In the genomic region with DNA sequence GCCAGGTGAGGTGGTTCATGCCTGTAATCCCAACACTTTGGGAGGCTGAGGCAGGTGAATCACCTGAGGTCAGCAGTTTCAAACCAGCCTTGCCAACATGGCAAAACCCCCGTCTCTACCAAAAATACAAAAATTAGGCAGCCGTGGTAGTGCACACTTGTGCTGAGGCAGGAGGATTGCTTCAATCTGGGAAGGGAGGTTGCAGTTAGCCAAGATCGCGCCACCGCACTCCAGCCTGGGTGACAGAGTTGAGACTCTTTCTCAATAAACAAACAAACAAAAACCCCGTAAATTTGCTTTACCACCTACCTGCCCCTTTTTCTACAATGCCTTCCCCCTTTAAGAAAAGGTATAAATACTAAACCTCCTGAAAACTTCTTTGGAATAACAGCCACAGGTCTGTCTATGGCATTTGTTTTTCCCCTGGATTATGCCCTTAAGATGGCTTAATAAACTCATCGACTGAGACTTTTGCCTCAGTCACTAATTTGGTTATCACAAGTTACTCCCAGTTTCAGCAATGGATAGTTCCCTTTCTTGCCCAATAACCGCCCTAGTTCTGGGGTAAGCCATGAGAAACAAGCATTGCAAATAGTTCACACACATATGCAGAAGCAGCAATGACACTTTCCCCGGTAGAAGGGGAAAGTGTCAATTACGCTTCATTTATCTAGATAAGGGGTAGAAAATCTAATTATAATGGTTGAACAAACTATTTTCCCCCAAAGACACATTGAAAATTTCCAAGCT, we compare ENCODE assay signal across 11 cellular contexts. TPM values are rescaled to one million over a fixed set of nuclear protein-coding genes. Genes with fewer than 3 reads are reported as not detected.
DNase-seq lines count a peak whose midpoint lies in the region; ATAC-seq and TF ChIP-seq lines count a peak whose summit lies in the region.
"Had no signal": no experiment of that assay in that cellular context is flagged by ENCODE, and none has a peak within 500 bp of the region (broad histone marks: within the 10 kb centered on the region; RNA-seq: fewer than 3 reads in every experiment).

No MANE protein-coding gene starts in this region.

- no peaks in the 10 kb centered on the region for H3K9me3 ChIP-seq in CD4-positive, alpha-beta T cell (ENCODE audit: control insufficient read depth, low read length)
- H3K9me3 ChIP-seq in fibroblast of lung (ENCODE audit: control insufficient read depth, insufficient read depth, low read depth, low read length): no peaks in the 10 kb centered on the region
- H3K9me3 ChIP-seq: vagina had no signal

- peaks cover 85% of the 10 kb centered on the region for H3K4me1 Mint-ChIP-seq in CD4-positive, alpha-beta T cell (ENCODE audit: low read depth)
- peaks cover 39% of the 10 kb centered on the region for H3K4me1 Mint-ChIP-seq in osteocyte (ENCODE audit: unreplicated experiment)

- no peak for ATAC-seq in CD4-positive, alpha-beta T cell (ENCODE audit: poor library complexity)
- no peak for ATAC-seq in HG02884 (IDR thresholded peaks at IDR 0.05; ENCODE audit: unreplicated experiment)

- H3K27me3 ChIP-seq in CD4-positive, alpha-beta T cell (ENCODE audit: control insufficient read depth, insufficient read depth, low read length): no peaks in the 10 kb centered on the region
- no peaks in the 10 kb centered on the region for H3K27me3 ChIP-seq in fibroblast of lung (ENCODE audit: control insufficient read depth, insufficient read depth, low read length)
- H3K27me3 ChIP-seq: vagina had no signal

- no peaks in the 10 kb centered on the region for H3K79me2 ChIP-seq in fibroblast of lung (ENCODE audit: control insufficient read depth, insufficient read depth, low read length)

- H3K9ac ChIP-seq in fibroblast of lung (ENCODE audit: insufficient read depth, low read length): no peak overlapping the region
- H3K9ac ChIP-seq: parathyroid adenoma had no signal

- H3K9me3 Mint-ChIP-seq in CD4-positive, alpha-beta T cell: peaks cover 3% of the 10 kb centered on the region
- no peaks in the 10 kb centered on the region for H3K9me3 Mint-ChIP-seq in osteocyte (ENCODE audit: unreplicated experiment)

- H2AFZ ChIP-seq in fibroblast of lung (ENCODE audit: low read length): no peak overlapping the region
- H2AFZ ChIP-seq: parathyroid adenoma had no signal

- no peak overlapping the region for H3K4me3 ChIP-seq in fibroblast of lung (replicated peaks in 1 of 4; ENCODE audit: control extremely low read depth in 1 of 4, insufficient read depth in 1 of 4, low read depth in 3 of 4, low read length in 4 of 4)
- H3K4me3 ChIP-seq: vagina had no signal

- no peak for DNase-seq in CD4-positive, alpha-beta T cell
- DNase-seq in fibroblast of lung (ENCODE audit: low read depth in 2 of 2) (peak; percentile 41 to 43), osteocyte (ENCODE audit: extremely low spot score, unreplicated experiment) (peak; percentile 60), SW 1271 (lab: John Stamatoyannopoulos, UW) (no peak), COR-L47 (lab: John Stamatoyannopoulos, UW) (no peak)
- DNase-seq in stimulated activated naive CD4-positive, alpha-beta T cell (lab: John Stamatoyannopoulos, UW): no peak
- DNase-seq: activated gamma-delta T cell treated with Interleukin-2 at 50 U/mL for 16 hours had no signal

- H3K4me2 ChIP-seq in fibroblast of lung (ENCODE audit: extremely low read depth, insufficient read depth, low read length): no peak overlapping the region

- H3K4me3 Mint-ChIP-seq in CD4-positive, alpha-beta T cell: no peak overlapping the region
- peak overlapping the region; percentile 51 for H3K4me3 Mint-ChIP-seq in osteocyte (ENCODE audit: unreplicated experiment)

- POLR2A ChIA-PET in CD4-positive, alpha-beta T cell (lab: Charles Lee): interaction anchor here (1.5 to 2.8 kb wide), 2 partner anchors 14 to 47 kb away, joined by 9 to 16 read pairs; no protein-coding TSS in a partner anchor

- no peak for TF ChIP-seq CTCF in CD4-positive, alpha-beta T cell (IDR thresholded peaks at IDR 0.05)
- TF ChIP-seq CTCF in fibroblast of lung (conservative IDR thresholded peaks at IDR 0.05 in 1 of 2, IDR thresholded peaks at IDR 0.05 in 1 of 2; ENCODE audit: low read depth in 1 of 2, low read length in 2 of 2) (no peak), osteocyte (IDR thresholded peaks at IDR 0.05) (no peak)

- peaks cover 39% of the 10 kb centered on the region for H3K36me3 Mint-ChIP-seq in CD4-positive, alpha-beta T cell (ENCODE audit: low read depth)
- H3K36me3 Mint-ChIP-seq in osteocyte (ENCODE audit: unreplicated experiment): peaks cover 43% of the 10 kb centered on the region

- H3K27ac Mint-ChIP-seq in CD4-positive, alpha-beta T cell: peak overlapping the region; percentile 93
- H3K27ac Mint-ChIP-seq in osteocyte (ENCODE audit: unreplicated experiment): peak overlapping the region; percentile 88

- peaks cover 7% of the 10 kb centered on the region for H3K4me1 ChIP-seq in fibroblast of lung (ENCODE audit: control insufficient read depth, extremely low read depth, insufficient read depth, low read length)

- no peak overlapping the region for H3K27ac ChIP-seq in CD4-positive, alpha-beta T cell (ENCODE audit: low read depth, low read length)
- H3K27ac ChIP-seq in fibroblast of lung (ENCODE audit: insufficient read depth, low read length): no peak overlapping the region
- H3K27ac ChIP-seq: parathyroid adenoma, vagina had no signal

- intact Hi-C loops in CD4-positive, alpha-beta T cell (cut with DNase I, micrococcal nuclease): no loop called here

- CTCF ChIA-PET in CD4-positive, alpha-beta T cell (lab: Charles Lee): interaction anchor here (2.1 kb wide), 1 partner anchor 48 kb away, joined by 10 read pairs; no protein-coding TSS in a partner anchor

- H3K36me3 ChIP-seq in fibroblast of lung (ENCODE audit: control insufficient read depth, insufficient read depth, low read length): peaks cover 2% of the 10 kb centered on the region

- H4K20me1 ChIP-seq in fibroblast of lung (ENCODE audit: control insufficient read depth, extremely low read depth, insufficient read depth, low read length): no peaks in the 10 kb centered on the region

- H3K27me3 Mint-ChIP-seq in CD4-positive, alpha-beta T cell: no peaks in the 10 kb centered on the region
- H3K27me3 Mint-ChIP-seq in osteocyte (ENCODE audit: unreplicated experiment): no peaks in the 10 kb centered on the region

TF ChIP-seq in PFSK-1, 5 proteins besides CTCF, POLR2A, EP300 and RAD21:
- TF ChIP-seq SIN3A (IDR thresholded peaks at IDR 0.05; ENCODE audit: borderline replicate concordance, insufficient read depth, low read length): no peak
- TF ChIP-seq TAF1 (IDR thresholded peaks at IDR 0.05; ENCODE audit: borderline replicate concordance, insufficient read depth, low read length): no peak
- no peak for TF ChIP-seq FOXP2 (optimal IDR thresholded peaks at IDR 0.05; ENCODE audit: borderline replicate concordance, extremely low read depth, extremely low read length, insufficient read depth)
- TF ChIP-seq, protein P1, sequence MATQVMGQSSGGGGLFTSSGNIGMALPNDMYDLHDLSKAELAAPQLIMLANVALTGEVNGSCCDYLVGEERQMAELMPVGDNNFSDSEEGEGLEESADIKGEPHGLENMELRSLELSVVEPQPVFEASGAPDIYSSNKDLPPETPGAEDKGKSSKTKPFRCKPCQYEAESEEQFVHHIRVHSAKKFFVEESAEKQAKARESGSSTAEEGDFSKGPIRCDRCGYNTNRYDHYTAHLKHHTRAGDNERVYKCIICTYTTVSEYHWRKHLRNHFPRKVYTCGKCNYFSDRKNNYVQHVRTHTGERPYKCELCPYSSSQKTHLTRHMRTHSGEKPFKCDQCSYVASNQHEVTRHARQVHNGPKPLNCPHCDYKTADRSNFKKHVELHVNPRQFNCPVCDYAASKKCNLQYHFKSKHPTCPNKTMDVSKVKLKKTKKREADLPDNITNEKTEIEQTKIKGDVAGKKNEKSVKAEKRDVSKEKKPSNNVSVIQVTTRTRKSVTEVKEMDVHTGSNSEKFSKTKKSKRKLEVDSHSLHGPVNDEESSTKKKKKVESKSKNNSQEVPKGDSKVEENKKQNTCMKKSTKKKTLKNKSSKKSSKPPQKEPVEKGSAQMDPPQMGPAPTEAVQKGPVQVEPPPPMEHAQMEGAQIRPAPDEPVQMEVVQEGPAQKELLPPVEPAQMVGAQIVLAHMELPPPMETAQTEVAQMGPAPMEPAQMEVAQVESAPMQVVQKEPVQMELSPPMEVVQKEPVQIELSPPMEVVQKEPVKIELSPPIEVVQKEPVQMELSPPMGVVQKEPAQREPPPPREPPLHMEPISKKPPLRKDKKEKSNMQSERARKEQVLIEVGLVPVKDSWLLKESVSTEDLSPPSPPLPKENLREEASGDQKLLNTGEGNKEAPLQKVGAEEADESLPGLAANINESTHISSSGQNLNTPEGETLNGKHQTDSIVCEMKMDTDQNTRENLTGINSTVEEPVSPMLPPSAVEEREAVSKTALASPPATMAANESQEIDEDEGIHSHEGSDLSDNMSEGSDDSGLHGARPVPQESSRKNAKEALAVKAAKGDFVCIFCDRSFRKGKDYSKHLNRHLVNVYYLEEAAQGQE (IDR thresholded peaks at IDR 0.05; ENCODE audit: insufficient read depth in 1 of 2, low read depth in 2 of 2, low read length in 2 of 2): peak; percentile 63 to 85; a peak in 3 of 4 replicates

RNA-seq across cellular contexts. Expression of a gene that starts 52.8 kb away (rescaled TPM):
- total RNA-seq in CD4-positive, alpha-beta T cell: 10 to 100 TPM; 38.5 to 40.3 TPM
- 19.0 TPM for polyA plus RNA-seq in PFSK-1 (2012; ENCODE audit: insufficient read length, low read depth)
- total RNA-seq in fibroblast of lung (60.9 and 94.3 TPM in 2 replicates), osteocyte (257 and 258 TPM in 2 replicates)
- 17.7 and 28.5 TPM in 2 replicates for polyA plus RNA-seq in fibroblast of lung
- 24.0 and 29.5 TPM in 2 replicates for polyA plus RNA-seq in fibroblast of lung (2012)
- polyA minus RNA-seq in fibroblast of lung (ENCODE audit: low replicate concordance): 92.1 and 148 TPM in 2 replicates

Comparison
In these comparisons a context has a peak if more than half of its experiments do, and no peak if none do; other contexts are left out.
1. DNase-seq: peak in fibroblast of lung (2 of 2) and osteocyte (single experiment); none in CD4-positive, alpha-beta T cell (0 of 10), SW 1271 (0 of 2), stimulated activated naive CD4-positive, alpha-beta T cell (0 of 6) and COR-L47 (single experiment).